ENCODE assay signal across 2 cellular contexts in genomic region chr4:39576268-39576667, GRCh38.
TF ChIP-seq lines count a peak whose summit lies in the region.

No MANE protein-coding gene starts in this region.

TF ChIP-seq in GM23338, 12 proteins besides CTCF, POLR2A, EP300 and RAD21:
- TF ChIP-seq, protein P1, sequence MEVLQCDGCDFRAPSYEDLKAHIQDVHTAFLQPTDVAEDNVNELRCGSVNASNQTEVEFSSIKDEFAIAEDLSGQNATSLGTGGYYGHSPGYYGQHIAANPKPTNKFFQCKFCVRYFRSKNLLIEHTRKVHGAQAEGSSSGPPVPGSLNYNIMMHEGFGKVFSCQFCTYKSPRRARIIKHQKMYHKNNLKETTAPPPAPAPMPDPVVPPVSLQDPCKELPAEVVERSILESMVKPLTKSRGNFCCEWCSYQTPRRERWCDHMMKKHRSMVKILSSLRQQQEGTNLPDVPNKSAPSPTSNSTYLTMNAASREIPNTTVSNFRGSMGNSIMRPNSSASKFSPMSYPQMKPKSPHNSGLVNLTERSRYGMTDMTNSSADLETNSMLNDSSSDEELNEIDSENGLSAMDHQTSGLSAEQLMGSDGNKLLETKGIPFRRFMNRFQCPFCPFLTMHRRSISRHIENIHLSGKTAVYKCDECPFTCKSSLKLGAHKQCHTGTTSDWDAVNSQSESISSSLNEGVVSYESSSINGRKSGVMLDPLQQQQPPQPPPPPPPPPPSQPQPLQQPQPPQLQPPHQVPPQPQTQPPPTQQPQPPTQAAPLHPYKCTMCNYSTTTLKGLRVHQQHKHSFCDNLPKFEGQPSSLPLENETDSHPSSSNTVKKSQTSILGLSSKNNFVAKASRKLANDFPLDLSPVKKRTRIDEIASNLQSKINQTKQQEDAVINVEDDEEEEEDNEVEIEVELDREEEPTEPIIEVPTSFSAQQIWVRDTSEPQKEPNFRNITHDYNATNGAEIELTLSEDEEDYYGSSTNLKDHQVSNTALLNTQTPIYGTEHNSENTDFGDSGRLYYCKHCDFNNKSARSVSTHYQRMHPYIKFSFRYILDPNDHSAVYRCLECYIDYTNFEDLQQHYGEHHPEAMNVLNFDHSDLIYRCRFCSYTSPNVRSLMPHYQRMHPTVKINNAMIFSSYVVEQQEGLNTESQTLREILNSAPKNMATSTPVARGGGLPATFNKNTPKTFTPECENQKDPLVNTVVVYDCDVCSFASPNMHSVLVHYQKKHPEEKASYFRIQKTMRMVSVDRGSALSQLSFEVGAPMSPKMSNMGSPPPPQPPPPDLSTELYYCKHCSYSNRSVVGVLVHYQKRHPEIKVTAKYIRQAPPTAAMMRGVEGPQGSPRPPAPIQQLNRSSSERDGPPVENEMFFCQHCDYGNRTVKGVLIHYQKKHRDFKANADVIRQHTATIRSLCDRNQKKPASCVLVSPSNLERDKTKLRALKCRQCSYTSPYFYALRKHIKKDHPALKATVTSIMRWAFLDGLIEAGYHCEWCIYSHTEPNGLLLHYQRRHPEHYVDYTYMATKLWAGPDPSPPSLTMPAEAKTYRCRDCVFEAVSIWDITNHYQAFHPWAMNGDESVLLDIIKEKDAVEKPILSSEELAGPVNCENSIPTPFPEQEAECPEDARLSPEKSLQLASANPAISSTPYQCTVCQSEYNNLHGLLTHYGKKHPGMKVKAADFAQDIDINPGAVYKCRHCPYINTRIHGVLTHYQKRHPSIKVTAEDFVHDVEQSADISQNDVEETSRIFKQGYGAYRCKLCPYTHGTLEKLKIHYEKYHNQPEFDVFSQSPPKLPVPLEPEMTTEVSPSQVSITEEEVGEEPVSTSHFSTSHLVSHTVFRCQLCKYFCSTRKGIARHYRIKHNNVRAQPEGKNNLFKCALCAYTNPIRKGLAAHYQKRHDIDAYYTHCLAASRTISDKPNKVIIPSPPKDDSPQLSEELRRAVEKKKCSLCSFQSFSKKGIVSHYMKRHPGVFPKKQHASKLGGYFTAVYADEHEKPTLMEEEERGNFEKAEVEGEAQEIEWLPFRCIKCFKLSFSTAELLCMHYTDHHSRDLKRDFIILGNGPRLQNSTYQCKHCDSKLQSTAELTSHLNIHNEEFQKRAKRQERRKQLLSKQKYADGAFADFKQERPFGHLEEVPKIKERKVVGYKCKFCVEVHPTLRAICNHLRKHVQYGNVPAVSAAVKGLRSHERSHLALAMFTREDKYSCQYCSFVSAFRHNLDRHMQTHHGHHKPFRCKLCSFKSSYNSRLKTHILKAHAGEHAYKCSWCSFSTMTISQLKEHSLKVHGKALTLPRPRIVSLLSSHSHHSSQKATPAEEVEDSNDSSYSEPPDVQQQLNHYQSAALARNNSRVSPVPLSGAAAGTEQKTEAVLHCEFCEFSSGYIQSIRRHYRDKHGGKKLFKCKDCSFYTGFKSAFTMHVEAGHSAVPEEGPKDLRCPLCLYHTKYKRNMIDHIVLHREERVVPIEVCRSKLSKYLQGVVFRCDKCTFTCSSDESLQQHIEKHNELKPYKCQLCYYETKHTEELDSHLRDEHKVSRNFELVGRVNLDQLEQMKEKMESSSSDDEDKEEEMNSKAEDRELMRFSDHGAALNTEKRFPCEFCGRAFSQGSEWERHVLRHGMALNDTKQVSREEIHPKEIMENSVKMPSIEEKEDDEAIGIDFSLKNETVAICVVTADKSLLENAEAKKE (CRISPR knock-in tag; IDR thresholded peaks at IDR 0.05): no peak
- TF ChIP-seq POLR2AphosphoS5 (IDR thresholded peaks at IDR 0.05; ENCODE audit: low read depth): no peak
- no peak for TF ChIP-seq ZNF331 (CRISPR knock-in tag; IDR thresholded peaks at IDR 0.05; ENCODE audit: low read depth)
- no peak for TF ChIP-seq REST (IDR thresholded peaks at IDR 0.05; ENCODE audit: unreplicated experiment)
- TF ChIP-seq ZNF114 (CRISPR knock-in tag; IDR thresholded peaks at IDR 0.05): no peak

TF ChIP-seq in GM12878, 131 proteins besides CTCF, POLR2A, EP300 and RAD21:
- TF ChIP-seq RUNX3 (IDR thresholded peaks at IDR 0.05; ENCODE audit: low read length) (peak; percentile 21; the same call in 1 of the 2 replicates), ETV6 (conservative IDR thresholded peaks at IDR 0.05 in 1 of 2, IDR thresholded peaks at IDR 0.05 in 1 of 2; ENCODE audit: borderline replicate concordance in 1 of 2, low read depth in 1 of 2) (no peak), SIX5 (IDR thresholded peaks at IDR 0.05; ENCODE audit: low read depth, low read length, severe bottlenecking) (no peak), JUND (IDR thresholded peaks at IDR 0.05; ENCODE audit: low read depth, low read length) (no peak), SIN3A (IDR thresholded peaks at IDR 0.05; ENCODE audit: low read depth, low read length) (no peak), USF2 (IDR thresholded peaks at IDR 0.05; ENCODE audit: borderline replicate concordance, low read depth, low read length) (no peak), POLR2AphosphoS5 (IDR thresholded peaks at IDR 0.05; ENCODE audit: low read length) (no peak)
